17 cellular contexts compared by ENCODE assay signal in the genomic region with DNA sequence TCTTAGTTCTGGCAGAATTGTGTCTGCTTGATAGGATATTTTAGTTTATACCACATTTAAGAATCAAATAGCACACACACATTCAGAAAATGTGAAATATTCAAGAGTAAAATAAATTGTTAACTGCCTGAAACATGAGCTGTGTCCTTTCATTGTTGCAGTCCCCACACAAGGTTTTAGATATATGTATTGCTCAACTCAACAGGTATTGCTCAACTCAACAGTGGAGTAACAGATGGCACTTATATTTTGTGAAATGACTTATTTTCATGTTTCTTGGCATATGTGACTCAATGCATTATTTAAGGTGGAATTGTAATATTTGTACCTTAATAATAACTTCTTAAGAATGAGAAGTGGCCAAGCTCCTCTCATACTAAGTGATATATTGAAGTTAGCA.
"Had no signal": no experiment of that assay in that cellular context is flagged by ENCODE, and none has a peak within 500 bp of the region (broad histone marks: within the 10 kb centered on the region; RNA-seq: fewer than 3 reads in every experiment).

No MANE protein-coding gene starts in this region.

- ATAC-seq: activated CD8-positive, alpha-beta T cell treated with anti-CD3 and anti-CD28 coated beads for 36 hours; activated naive CD4-positive, alpha-beta T cell treated with anti-CD3 and anti-CD28 coated beads, Interleukin-2, amount 50 U/mL, for 72 hours; activated T-cell treated with anti-CD3 and anti-CD28 coated beads, Interleukin-2, amount 50 U/mL, for 4 hours; naive thymus-derived CD8-positive, alpha-beta T cell; pancreas; stimulated activated effector memory CD8-positive, alpha-beta T cell treated with anti-CD3 and anti-CD28 coated beads, Interleukin-12 subunit alpha, Interleukin-12 subunit beta, amount 100 ng/mL, for 72 hours had no signal

- H3K36me3 ChIP-seq: pancreas, sigmoid colon had no signal

- H3K27me3 Mint-ChIP-seq: activated B cell treated with CpG ODN at 0.5 μM for 24 hours; activated CD8-positive, alpha-beta T cell treated with anti-CD3 and anti-CD28 coated beads for 36 hours; brain; central memory CD8-positive, alpha-beta T cell; naive thymus-derived CD8-positive, alpha-beta T cell had no signal

- H3K27me3 ChIP-seq: pancreas, sigmoid colon had no signal

- H3K36me3 Mint-ChIP-seq: brain; naive thymus-derived CD8-positive, alpha-beta T cell; stimulated activated effector memory CD8-positive, alpha-beta T cell treated with anti-CD3 and anti-CD28 coated beads, Interleukin-12 subunit alpha, Interleukin-12 subunit beta, amount 100 ng/mL, for 72 hours had no signal

- DNase-seq: activated B cell treated with CpG ODN at 0.5 μM for 24 hours; activated CD4-positive, alpha-beta T cell treated with anti-CD3 and anti-CD28 coated beads for 48 hours; activated CD8-positive, alpha-beta T cell treated with anti-CD3 and anti-CD28 coated beads for 36 hours; activated effector memory CD4-positive, alpha-beta T cell treated with anti-CD3 and anti-CD28 coated beads, Interleukin-2, amount 50 U/mL, for 16 hours; activated T-cell treated with anti-CD3 and anti-CD28 coated beads, Interleukin-2, amount 50 U/mL, for 4 hours; amygdala; effector CD8-positive, alpha-beta T cell; head of caudate nucleus; mesenchymal stem cell; naive thymus-derived CD8-positive, alpha-beta T cell; pancreas; sigmoid colon; stimulated activated CD4-positive, alpha-beta T cell treated with anti-CD3 and anti-CD28 coated beads, Interleukin-12 subunit alpha, Interleukin-12 subunit beta, amount 100 ng/mL, for 4 hours had no signal

- H3K27ac Mint-ChIP-seq: activated B cell treated with CpG ODN at 0.5 μM for 24 hours; activated CD8-positive, alpha-beta T cell treated with anti-CD3 and anti-CD28 coated beads for 36 hours; activated naive CD4-positive, alpha-beta T cell treated with anti-CD3 and anti-CD28 coated beads, Interleukin-2, amount 50 U/mL, for 72 hours; brain; naive thymus-derived CD8-positive, alpha-beta T cell; stimulated activated effector memory CD8-positive, alpha-beta T cell treated with anti-CD3 and anti-CD28 coated beads, Interleukin-12 subunit alpha, Interleukin-12 subunit beta, amount 100 ng/mL, for 72 hours had no signal

- H3K4me1 Mint-ChIP-seq: activated B cell treated with CpG ODN at 0.5 μM for 24 hours; brain; central memory CD8-positive, alpha-beta T cell; naive thymus-derived CD8-positive, alpha-beta T cell; stimulated activated effector memory CD8-positive, alpha-beta T cell treated with anti-CD3 and anti-CD28 coated beads, Interleukin-12 subunit alpha, Interleukin-12 subunit beta, amount 100 ng/mL, for 72 hours had no signal

- H3K9me3 ChIP-seq: pancreas, sigmoid colon had no signal

- H3K4me3 ChIP-seq: pancreas, sigmoid colon had no signal

- H3K4me3 Mint-ChIP-seq: activated B cell treated with CpG ODN at 0.5 μM for 24 hours; activated CD8-positive, alpha-beta T cell treated with anti-CD3 and anti-CD28 coated beads for 36 hours; activated T-cell treated with anti-CD3 and anti-CD28 coated beads, Interleukin-2, amount 50 U/mL, for 4 hours; brain; central memory CD8-positive, alpha-beta T cell; naive thymus-derived CD8-positive, alpha-beta T cell; stimulated activated effector memory CD8-positive, alpha-beta T cell treated with anti-CD3 and anti-CD28 coated beads, Interleukin-12 subunit alpha, Interleukin-12 subunit beta, amount 100 ng/mL, for 72 hours had no signal

- H3K4me1 ChIP-seq: pancreas, sigmoid colon had no signal

- H3K27ac ChIP-seq: pancreas, sigmoid colon had no signal
